Comparison of ENCODE assay signal across 12 cellular contexts in genomic region chrX:132481449-132481848, GRCh38. TPM values are rescaled to one million over a fixed set of nuclear protein-coding genes. Genes with fewer than 3 reads are reported as not detected.
DNase-seq lines count a peak whose midpoint lies in the region; ATAC-seq and TF ChIP-seq lines count a peak whose summit lies in the region.
"Had no signal": no experiment of that assay in that cellular context is flagged by ENCODE, and none has a peak within 500 bp of the region (broad histone marks: within the 10 kb centered on the region; RNA-seq: fewer than 3 reads in every experiment).

No MANE protein-coding gene starts in this region.

- no peaks in the 10 kb centered on the region for H3F3A ChIP-seq in GM23338 (replicated peaks; ENCODE audit: low read depth)

- CTCF ChIA-PET in A673 (lab: Charles Lee) = interaction anchor here (0.6 kb wide), 1 partner anchor 563 kb away, joined by 3 read pairs; no protein-coding TSS in a partner anchor

- no peaks in the 10 kb centered on the region for H3K79me2 ChIP-seq in GM23338 (replicated peaks; ENCODE audit: insufficient read depth)

- no peak overlapping the region; the same call in 1 of the 2 replicates for H3K27ac Mint-ChIP-seq in GM23338
- peak overlapping the region; percentile 91 for H3K27ac Mint-ChIP-seq in activated T-helper 1 cell treated with anti-CD3 and anti-CD28 coated beads, Interleukin-12 subunit alpha, Interleukin-12 subunit beta, Interleukin-2, Interleukin-4 antibody, amounts not matched to agents 30 ng/mL and 10 ng/mL and 1 ng/mL, durations not matched to agents 14 hours and 24 hours and 36 hours

- no peaks in the 10 kb centered on the region for H3K9me2 ChIP-seq in GM23338 (ENCODE audit: insufficient read depth)

- H3K36me3 Mint-ChIP-seq in GM23338 (ENCODE audit: low read depth) = no peaks in the 10 kb centered on the region
- no peaks in the 10 kb centered on the region for H3K36me3 Mint-ChIP-seq in activated T-helper 1 cell treated with anti-CD3 and anti-CD28 coated beads, Interleukin-12 subunit alpha, Interleukin-12 subunit beta, Interleukin-2, Interleukin-4 antibody, amounts not matched to agents 30 ng/mL and 10 ng/mL and 1 ng/mL, durations not matched to agents 14 hours and 24 hours and 36 hours (ENCODE audit: low read depth)

- H3K9me3 ChIP-seq in A673 (ENCODE audit: low read depth, low read length, poor library complexity, severe bottlenecking) (no peaks in the 10 kb centered on the region), mucosa of rectum (ENCODE audit: control insufficient read depth in 2 of 2, low read length in 2 of 2) (no peaks in the 10 kb centered on the region)
- H3K9me3 ChIP-seq: gastroesophageal sphincter had no signal

- TF ChIP-seq CTCF in A673 (conservative IDR thresholded peaks at IDR 0.05; ENCODE audit: low read depth, low read length) (no peak), GM23338 (conservative IDR thresholded peaks at IDR 0.05; ENCODE audit: low read depth in 2 of 2) (no peak)

- POLR2A ChIA-PET in A673 (lab: Charles Lee; ENCODE audit: low non-redundant PET) = no interaction called here

- no peaks in the 10 kb centered on the region for H3K27me3 ChIP-seq in A673 (replicated peaks; ENCODE audit: insufficient read depth, low read depth, low read length, poor library complexity)
- H3K27me3 ChIP-seq in GM23338 (ENCODE audit: insufficient read depth) = no peaks in the 10 kb centered on the region
- peaks cover 0 to 4% of the 10 kb centered on the region in 2 donors for H3K27me3 ChIP-seq in mucosa of rectum (ENCODE audit: control insufficient read depth in 2 of 2, insufficient read depth in 2 of 2, low read length in 2 of 2)
- H3K27me3 ChIP-seq: gastroesophageal sphincter had no signal

- H3K4me1 ChIP-seq in A673 (ENCODE audit: insufficient read depth, low read length, poor library complexity, severe bottlenecking) (peaks cover 29% of the 10 kb centered on the region), GM23338 (ENCODE audit: insufficient read depth) (peaks cover 52% of the 10 kb centered on the region), mucosa of rectum (ENCODE audit: control insufficient read depth in 2 of 2, insufficient read depth in 2 of 2, low read length in 2 of 2) (peaks cover 9 to 14% of the 10 kb centered on the region in 2 donors)

- no peak overlapping the region for H3K4me3 Mint-ChIP-seq in GM23338
- H3K4me3 Mint-ChIP-seq in activated T-helper 1 cell treated with anti-CD3 and anti-CD28 coated beads, Interleukin-12 subunit alpha, Interleukin-12 subunit beta, Interleukin-2, Interleukin-4 antibody, amounts not matched to agents 30 ng/mL and 10 ng/mL and 1 ng/mL, durations not matched to agents 14 hours and 24 hours and 36 hours = no peak overlapping the region
- H3K4me3 Mint-ChIP-seq: H9 had no signal

- H3K4me1 Mint-ChIP-seq in GM23338 = peaks cover 71% of the 10 kb centered on the region
- peaks cover 26% of the 10 kb centered on the region for H3K4me1 Mint-ChIP-seq in activated T-helper 1 cell treated with anti-CD3 and anti-CD28 coated beads, Interleukin-12 subunit alpha, Interleukin-12 subunit beta, Interleukin-2, Interleukin-4 antibody, amounts not matched to agents 30 ng/mL and 10 ng/mL and 1 ng/mL, durations not matched to agents 14 hours and 24 hours and 36 hours (ENCODE audit: low read depth)

- DNase-seq in A673 (ENCODE audit: low spot score) (no peak), GM23338 (ENCODE audit: low spot score) (no peak), NCI-H1048 (lab: John Stamatoyannopoulos, UW) (no peak)
- no peak for DNase-seq in activated T-helper 1 cell treated with anti-CD3 and anti-CD28 coated beads, Interleukin-12 subunit alpha, Interleukin-12 subunit beta, Interleukin-2, Interleukin-4 antibody, amounts not matched to agents 30 ng/mL and 10 ng/mL and 1 ng/mL, durations not matched to agents 14 hours and 24 hours and 36 hours (ENCODE audit: low spot score)
- no peak for DNase-seq in stimulated activated naive CD4-positive, alpha-beta T cell (lab: John Stamatoyannopoulos, UW)
- DNase-seq: H9, right cardiac atrium had no signal

- peak overlapping the region; percentile 60; the same call in 1 of the 2 replicates for H3K4me2 ChIP-seq in GM23338

- no peaks in the 10 kb centered on the region for H3K27me3 Mint-ChIP-seq in GM23338 (ENCODE audit: insufficient read depth, low read depth, poor library complexity)
- no peaks in the 10 kb centered on the region for H3K27me3 Mint-ChIP-seq in activated T-helper 1 cell treated with anti-CD3 and anti-CD28 coated beads, Interleukin-12 subunit alpha, Interleukin-12 subunit beta, Interleukin-2, Interleukin-4 antibody, amounts not matched to agents 30 ng/mL and 10 ng/mL and 1 ng/mL, durations not matched to agents 14 hours and 24 hours and 36 hours (ENCODE audit: insufficient read depth)

- no TSS peak for BruUV-seq in A673 (replicated peaks; lab: Mats Ljungman, UMichigan)

- H3K9ac ChIP-seq in mucosa of rectum (ENCODE audit: low read depth in 1 of 2, low read length in 2 of 2) = no peak overlapping the region

- no peaks in the 10 kb centered on the region for H3K9me3 Mint-ChIP-seq in GM23338
- no peaks in the 10 kb centered on the region for H3K9me3 Mint-ChIP-seq in activated T-helper 1 cell treated with anti-CD3 and anti-CD28 coated beads, Interleukin-12 subunit alpha, Interleukin-12 subunit beta, Interleukin-2, Interleukin-4 antibody, amounts not matched to agents 30 ng/mL and 10 ng/mL and 1 ng/mL, durations not matched to agents 14 hours and 24 hours and 36 hours
- H3K9me3 Mint-ChIP-seq: H9 had no signal

- H4K20me1 ChIP-seq in GM23338 (replicated peaks; ENCODE audit: insufficient read depth) = no peaks in the 10 kb centered on the region

- ATAC-seq in GM23338 (no peak), GM18517 (IDR thresholded peaks at IDR 0.05; ENCODE audit: unreplicated experiment) (no peak), HG02938 (IDR thresholded peaks at IDR 0.05; ENCODE audit: unreplicated experiment) (no peak)
- ATAC-seq: gastroesophageal sphincter had no signal

- H3K4me3 ChIP-seq in A673 (ENCODE audit: low read depth, low read length, poor library complexity, severe bottlenecking) = no peak overlapping the region
- no peak overlapping the region for H3K4me3 ChIP-seq in GM23338
- no peak overlapping the region for H3K4me3 ChIP-seq in mucosa of rectum (ENCODE audit: low read length in 2 of 2)
- H3K4me3 ChIP-seq: lung had no signal

- no peak overlapping the region for H2AFZ ChIP-seq in GM23338

- intact Hi-C loops in A673 (cut with micrococcal nuclease; ENCODE audit: unreplicated experiment) = loop anchor here (10.0 kb wide), 2 partner anchors 187 to 257 kb away; no protein-coding TSS in a partner anchor
- intact Hi-C loops in activated T-helper 1 cell treated with anti-CD3 and anti-CD28 coated beads, Interleukin-12 subunit alpha, Interleukin-12 subunit beta, Interleukin-2, Interleukin-4 antibody, amounts not matched to agents 30 ng/mL and 10 ng/mL and 1 ng/mL, durations not matched to agents 14 hours and 24 hours and 36 hours (cut with micrococcal nuclease) = loop anchor here (1.0 to 10.0 kb wide), 3 partner anchors 8 to 457 kb away; partner anchors contain the start of genes MBNL3 and STK26

- H3K27ac ChIP-seq in A673 (ENCODE audit: low read depth, low read length, poor library complexity, severe bottlenecking) (peak overlapping the region; percentile 74), GM23338 (ENCODE audit: low read depth) (no peak overlapping the region), mucosa of rectum (ENCODE audit: low read depth in 2 of 2, low read length in 2 of 2) (peak overlapping the region; percentile 34 to 79)

- H3K36me3 ChIP-seq in A673 (ENCODE audit: insufficient read depth, low read length, poor library complexity, severe bottlenecking) (no peaks in the 10 kb centered on the region), GM23338 (ENCODE audit: insufficient read depth) (no peaks in the 10 kb centered on the region), mucosa of rectum (ENCODE audit: control insufficient read depth in 2 of 2, insufficient read depth in 2 of 2, low read length in 2 of 2) (no peaks in the 10 kb centered on the region)
- H3K36me3 ChIP-seq: gastroesophageal sphincter had no signal

TF ChIP-seq in GM23338, 12 proteins besides CTCF, POLR2A, EP300 and RAD21 (continues in another document):
- TF ChIP-seq POLR2AphosphoS5 (IDR thresholded peaks at IDR 0.05; ENCODE audit: low read depth) (no peak), JUNB (IDR thresholded peaks at IDR 0.05; ENCODE audit: unreplicated experiment) (no peak), REST (IDR thresholded peaks at IDR 0.05; ENCODE audit: unreplicated experiment) (no peak), EZH2 (IDR thresholded peaks at IDR 0.05; ENCODE audit: low read depth, unreplicated experiment) (no peak), STAT1 (IDR thresholded peaks at IDR 0.05; ENCODE audit: unreplicated experiment) (no peak), NANOG (IDR thresholded peaks at IDR 0.05; ENCODE audit: borderline replicate concordance) (no peak)

RNA-seq across cellular contexts. Expression of gene MBNL3, which starts 7.4 kb away (rescaled TPM):
- 38.0 and 42.2 TPM in 2 replicates for total RNA-seq in A673 (2021)
- 2.4 and 3.0 TPM in 2 replicates for total RNA-seq in GM23338 (2014; rRNA removed; shearing (Covaris generic))
- 0.94 and 2.3 TPM in 2 replicates for polyA plus RNA-seq in GM23338 (2016; fragmentation: Nextera tagmentation; extraction: Ambion mirVana)
- 8.9 and 12.3 TPM in 2 replicates for total RNA-seq in activated T-helper 1 cell treated with anti-CD3 and anti-CD28 coated beads, Interleukin-12 subunit alpha, Interleukin-12 subunit beta, Interleukin-2, Interleukin-4 antibody, amounts not matched to agents 30 ng/mL and 10 ng/mL and 1 ng/mL, durations not matched to agents 14 hours and 24 hours and 36 hours
